9 cellular contexts compared by ENCODE assay signal in genomic region chr14:73452341-73453191, GRCh38. TPM values are rescaled to one million over a fixed set of nuclear protein-coding genes. Genes with fewer than 3 reads are reported as not detected.
DNase-seq lines count a peak whose midpoint lies in the region; ATAC-seq and TF ChIP-seq lines count a peak whose summit lies in the region.
"Had no signal": no experiment of that assay in that cellular context is flagged by ENCODE, and none has a peak within 500 bp of the region (broad histone marks: within the 10 kb centered on the region; RNA-seq: fewer than 3 reads in every experiment).

No MANE protein-coding gene starts in this region.

- H3K36me3 ChIP-seq in OCI-LY1 (ENCODE audit: insufficient read depth, low read length) = no peaks in the 10 kb centered on the region

- H3K4me1 ChIP-seq in OCI-LY1 (ENCODE audit: insufficient read depth, low read length, severe bottlenecking) = peaks cover 54% of the 10 kb centered on the region

- H3K4me2 ChIP-seq in OCI-LY1 (ENCODE audit: low read length) = peak overlapping the region; percentile 46

- H3K27ac ChIP-seq in OCI-LY1 (ENCODE audit: low read depth, low read length, poor library complexity, severe bottlenecking) = no peak overlapping the region

- H3F3A ChIP-seq in OCI-LY1 (ENCODE audit: insufficient read depth, low read length) = no peaks in the 10 kb centered on the region; the same call in 1 of the 2 replicates

- no peaks in the 10 kb centered on the region for H3K9me2 ChIP-seq in OCI-LY1 (ENCODE audit: low read depth, low read length)

- peaks cover 10% of the 10 kb centered on the region for H3K36me3 Mint-ChIP-seq in endothelial cell (ENCODE audit: low read depth, unreplicated experiment)
- H3K36me3 Mint-ChIP-seq in stimulated activated naive B cell treated with anti-CD40 and anti-IgM and Interleukin-4, amounts not matched to agents 10 μg/mL and 1 μg/mL and 100 μg/mL, for 72 hours = peaks cover 0 to 2% of the 10 kb centered on the region in 2 donors

- no peaks in the 10 kb centered on the region for H4K20me1 ChIP-seq in OCI-LY1 (ENCODE audit: insufficient read depth, low read length)

- DNase-seq in SKM-1 treated with dmso at 0.1 percent for 144 hours (lab: John Stamatoyannopoulos, UW; ENCODE audit: unreplicated experiment) (peak; percentile 3), SKM-1 (lab: John Stamatoyannopoulos, UW; ENCODE audit: unreplicated experiment) (no peak), endothelial cell (ENCODE audit: low spot score) (no peak), T1000 (lab: John Stamatoyannopoulos, UW) (no peak), DMS79 treated with DMSO at 0.1 percent for 48 hours (lab: John Stamatoyannopoulos, UW) (no peak)
- peak; percentile 35 for DNase-seq in stimulated activated naive B cell treated with anti-CD40 and anti-IgM and Interleukin-4, amounts not matched to agents 10 μg/mL and 1 μg/mL and 100 μg/mL, for 72 hours
- DNase-seq in central memory CD4-positive, alpha-beta T cell = no peak
- DNase-seq: activated naive CD8-positive, alpha-beta T cell treated with anti-CD3 and anti-CD28 coated beads, Interleukin-2, amount 50 U/mL, for 24 hours had no signal

- H3K4me3 Mint-ChIP-seq in endothelial cell (ENCODE audit: unreplicated experiment) = peak overlapping the region; percentile 24
- peak overlapping the region; percentile 38 to 47 for H3K4me3 Mint-ChIP-seq in stimulated activated naive B cell treated with anti-CD40 and anti-IgM and Interleukin-4, amounts not matched to agents 10 μg/mL and 1 μg/mL and 100 μg/mL, for 72 hours
- H3K4me3 Mint-ChIP-seq: activated naive CD8-positive, alpha-beta T cell treated with anti-CD3 and anti-CD28 coated beads, Interleukin-2, amount 50 U/mL, for 24 hours had no signal

- H2AFZ ChIP-seq in OCI-LY1 (ENCODE audit: low read length) = no peak overlapping the region

- no peak overlapping the region for H3K9ac ChIP-seq in OCI-LY1 (ENCODE audit: low read length)

- no peaks in the 10 kb centered on the region for H3K9me3 Mint-ChIP-seq in endothelial cell (ENCODE audit: unreplicated experiment)
- H3K9me3 Mint-ChIP-seq in stimulated activated naive B cell treated with anti-CD40 and anti-IgM and Interleukin-4, amounts not matched to agents 10 μg/mL and 1 μg/mL and 100 μg/mL, for 72 hours = no peaks in the 10 kb centered on the region
- H3K9me3 Mint-ChIP-seq: activated naive CD8-positive, alpha-beta T cell treated with anti-CD3 and anti-CD28 coated beads, Interleukin-2, amount 50 U/mL, for 24 hours had no signal

- no peaks in the 10 kb centered on the region for H3K27me3 Mint-ChIP-seq in endothelial cell (ENCODE audit: unreplicated experiment)
- H3K27me3 Mint-ChIP-seq in stimulated activated naive B cell treated with anti-CD40 and anti-IgM and Interleukin-4, amounts not matched to agents 10 μg/mL and 1 μg/mL and 100 μg/mL, for 72 hours = no peaks in the 10 kb centered on the region
- H3K27me3 Mint-ChIP-seq: activated naive CD8-positive, alpha-beta T cell treated with anti-CD3 and anti-CD28 coated beads, Interleukin-2, amount 50 U/mL, for 24 hours had no signal

- TF ChIP-seq CTCF in OCI-LY1 (IDR thresholded peaks at IDR 0.05; ENCODE audit: low read length) = no peak
- no peak for TF ChIP-seq CTCF in endothelial cell (IDR thresholded peaks at IDR 0.05; ENCODE audit: unreplicated experiment)

- no peaks in the 10 kb centered on the region for H3K27me3 ChIP-seq in OCI-LY1 (ENCODE audit: insufficient read depth, low read length)

- H3K9me3 ChIP-seq in OCI-LY1 (ENCODE audit: low read length) = no peaks in the 10 kb centered on the region

- H3K4me1 Mint-ChIP-seq in endothelial cell (ENCODE audit: unreplicated experiment) = peaks cover 17% of the 10 kb centered on the region
- H3K4me1 Mint-ChIP-seq in stimulated activated naive B cell treated with anti-CD40 and anti-IgM and Interleukin-4, amounts not matched to agents 10 μg/mL and 1 μg/mL and 100 μg/mL, for 72 hours = peaks cover 18 to 42% of the 10 kb centered on the region in 2 donors

- ATAC-seq in stimulated activated naive B cell treated with anti-CD40 and anti-IgM and Interleukin-4, amounts not matched to agents 10 μg/mL and 1 μg/mL and 100 μg/mL, for 72 hours (replicated peaks) = peak; percentile 89 to 92
- ATAC-seq: activated naive CD8-positive, alpha-beta T cell treated with anti-CD3 and anti-CD28 coated beads, Interleukin-2, amount 50 U/mL, for 24 hours had no signal

- H3K4me3 ChIP-seq in OCI-LY1 (ENCODE audit: low read depth, low read length, poor library complexity, severe bottlenecking) = peak overlapping the region; percentile 22

- H3K27ac Mint-ChIP-seq in endothelial cell (ENCODE audit: unreplicated experiment) = peak overlapping the region; percentile 44
- peak overlapping the region; percentile 75 for H3K27ac Mint-ChIP-seq in stimulated activated naive B cell treated with anti-CD40 and anti-IgM and Interleukin-4, amounts not matched to agents 10 μg/mL and 1 μg/mL and 100 μg/mL, for 72 hours
- H3K27ac Mint-ChIP-seq: activated naive CD8-positive, alpha-beta T cell treated with anti-CD3 and anti-CD28 coated beads, Interleukin-2, amount 50 U/mL, for 24 hours had no signal

- peaks cover 28% of the 10 kb centered on the region for H3K79me2 ChIP-seq in OCI-LY1 (ENCODE audit: insufficient read depth, low read length)

RNA-seq across cellular contexts. Expression of gene NUMB, which starts 5.8 kb away (rescaled TPM):
- 218 TPM for total RNA-seq in endothelial cell (ENCODE audit: unreplicated experiment)

RNA-seq across cellular contexts. Expression of gene RIOX1, which starts 38.2 kb away (rescaled TPM):
- 15.4 TPM for total RNA-seq in endothelial cell (ENCODE audit: unreplicated experiment)

Comparison
In these comparisons a context has a peak if more than half of its experiments do, and no peak if none do; other contexts are left out.
1. DNase-seq: peak in SKM-1 treated with dmso at 0.1 percent for 144 hours (single experiment) and stimulated activated naive B cell treated with anti-CD40 and anti-IgM and Interleukin-4, amounts not matched to agents 10 μg/mL and 1 μg/mL and 100 μg/mL, for 72 hours (single experiment); none in SKM-1 (single experiment), endothelial cell (single experiment), T1000 (single experiment), central memory CD4-positive, alpha-beta T cell (single experiment) and DMS79 treated with DMSO at 0.1 percent for 48 hours (single experiment).